Comparison of ENCODE assay signal across 8 cellular contexts in the genomic region with DNA sequence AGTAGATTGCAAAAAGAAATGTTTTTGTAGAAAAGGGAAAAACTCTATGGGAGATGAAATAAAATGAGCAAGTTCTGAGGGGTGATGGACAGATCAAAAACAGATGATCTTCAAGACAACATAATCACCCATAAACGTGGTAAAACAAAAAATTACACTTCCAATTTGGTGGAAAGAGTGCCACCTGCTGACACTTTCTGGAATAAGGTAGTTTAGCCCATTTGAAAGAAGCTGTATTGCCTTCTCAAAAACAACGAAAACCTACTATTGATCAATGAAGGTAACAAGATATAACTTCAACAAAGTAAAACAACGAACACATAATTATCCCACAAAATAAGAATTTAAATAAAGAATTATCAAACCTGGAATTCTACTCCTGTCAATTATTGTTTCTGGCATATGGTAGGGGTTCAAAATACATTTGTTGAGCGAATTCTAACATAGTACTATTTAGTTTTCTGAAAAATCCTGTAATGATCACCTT. TPM values are rescaled to one million over a fixed set of nuclear protein-coding genes. Genes with fewer than 3 reads are reported as not detected.
DNase-seq lines count a peak whose midpoint lies in the region; ATAC-seq and TF ChIP-seq lines count a peak whose summit lies in the region.

No MANE protein-coding gene starts in this region.

- no peak overlapping the region for H2AFZ ChIP-seq in PC-3 (ENCODE audit: low read length)

- H3K9me3 ChIP-seq in PC-3 (ENCODE audit: low read length): no peaks in the 10 kb centered on the region

- CTCF ChIA-PET in PC-3 (lab: Charles Lee): interaction anchor here (0.5 to 1.3 kb wide), 7 partner anchors 8 to 247 kb away, joined by 3 to 10 read pairs (median 5); partner anchors contain the start of gene COPS4

- H3K27me3 ChIP-seq in PC-3 (ENCODE audit: low read length): no peaks in the 10 kb centered on the region

- no peaks in the 10 kb centered on the region for H4K20me1 ChIP-seq in PC-3 (ENCODE audit: low read length)

- peaks cover 27% of the 10 kb centered on the region for H3K4me1 ChIP-seq in PC-3 (ENCODE audit: insufficient read depth, low read length)

- peaks cover 4% of the 10 kb centered on the region; the same call in 1 of the 2 replicates for H3K36me3 ChIP-seq in PC-3 (ENCODE audit: low read depth, low read length)

- H3K79me2 ChIP-seq in PC-3 (ENCODE audit: low read length): peaks cover 43% of the 10 kb centered on the region

- H3K9me2 ChIP-seq in PC-3 (replicated peaks; ENCODE audit: low read length): no peaks in the 10 kb centered on the region

- DNase-seq in D341Med (ENCODE audit: low spot score) (peak; percentile 41), HFF-Myc (ENCODE audit: extremely low read depth, low read depth) (no peak), PC-3 (peak; percentile 74), glomerular visceral epithelial cell (ENCODE audit: extremely low spot score) (peak; percentile 66)
- DNase-seq in activated naive CD4-positive, alpha-beta T cell (lab: John Stamatoyannopoulos, UW): peak in 3 of 4 experiments; percentile 1 to 7 (median 5)
- peak in 2 of 3 donors; percentile 43 to 86 for DNase-seq in stimulated activated CD4-positive, alpha-beta T cell treated with anti-CD3 and anti-CD28 coated beads, Interleukin-12 subunit alpha, Interleukin-12 subunit beta, amount 100 ng/mL, for 48 hours (ENCODE audit: low read depth in 2 of 3, low spot score in 1 of 3)

- H3K9ac ChIP-seq in PC-3 (ENCODE audit: low read length): no peak overlapping the region

- H3F3A ChIP-seq in PC-3 (ENCODE audit: low read length, unreplicated experiment): no peaks in the 10 kb centered on the region

- ATAC-seq in PC-3 (no peak), GM21576 (IDR thresholded peaks at IDR 0.05; ENCODE audit: unreplicated experiment) (no peak), GM19455 (IDR thresholded peaks at IDR 0.05; ENCODE audit: unreplicated experiment) (no peak)

- BruUV-seq in PC-3 (replicated peaks; lab: Mats Ljungman, UMichigan): no TSS peak

- H3K27ac ChIP-seq in PC-3 (ENCODE audit: low read length): no peak overlapping the region

- POLR2A ChIA-PET in PC-3 (lab: Charles Lee; ENCODE audit: unreplicated experiment): interaction anchor here (0.7 kb wide), 1 partner anchor 41 kb away, joined by 3 read pairs; no protein-coding TSS in a partner anchor

- TF ChIP-seq CTCF in HFF-Myc (IDR thresholded peaks at IDR 0.05; ENCODE audit: low read depth, low read length, missing control alignments): peak; percentile 64
- TF ChIP-seq CTCF in PC-3 (conservative IDR thresholded peaks at IDR 0.05; ENCODE audit: low read depth, low read length): peak; percentile 71

- intact Hi-C loops in PC-3 (cut with micrococcal nuclease): loop anchor here (1.0 to 5.0 kb wide), 4 partner anchors 208 to 360 kb away; no protein-coding TSS in a partner anchor

- H3K4me2 ChIP-seq in PC-3 (ENCODE audit: low read length): peak overlapping the region; percentile 83

- peak overlapping the region; percentile 72; the same call in 1 of the 2 replicates for H3K4me3 ChIP-seq in HFF-Myc (replicated peaks; ENCODE audit: low read depth, low read length)
- H3K4me3 ChIP-seq in PC-3 (ENCODE audit: low read length): peak overlapping the region; percentile 44

RNA-seq across cellular contexts. Expression of gene COQ2, which starts 2.5 kb away (rescaled TPM):
- 22.0 and 23.8 TPM in 2 replicates for total RNA-seq in PC-3 (2014; rRNA removed)

RNA-seq across cellular contexts. Expression of gene HPSE, which starts 52.6 kb away (rescaled TPM):
- total RNA-seq in PC-3 (2014; rRNA removed): 4.2 and 9.1 TPM in 2 replicates
